Comparison of ENCODE assay signal across 9 cellular contexts in genomic region chr7:135509839-135510602, GRCh38. TPM values are rescaled to one million over a fixed set of nuclear protein-coding genes. Genes with fewer than 3 reads are reported as not detected.
DNase-seq lines count a peak whose midpoint lies in the region; ATAC-seq lines count a peak whose summit lies in the region.
"Had no signal": no experiment of that assay in that cellular context is flagged by ENCODE, and none has a peak within 500 bp of the region (broad histone marks: within the 10 kb centered on the region; RNA-seq: fewer than 3 reads in every experiment).

Gene CNOT4, minus strand, starts transcription at chr7:135510102. Its CDS starts 71,771 bp downstream, at chr7:135438331.

- no peaks in the 10 kb centered on the region for H3K9me3 Mint-ChIP-seq in activated CD4-positive, alpha-beta T cell treated with anti-CD3 and anti-CD28 coated beads, Interleukin-2, amount 10 ng/mL, durations not matched to agents 7 days and 5 days
- H3K9me3 Mint-ChIP-seq: nephron had no signal

- H3K4me3 Mint-ChIP-seq in activated CD4-positive, alpha-beta T cell treated with anti-CD3 and anti-CD28 coated beads, Interleukin-2, amount 10 ng/mL, durations not matched to agents 7 days and 5 days, result no peak within 1 kb of the TSS
- H3K4me3 Mint-ChIP-seq: nephron had no signal

- CTCF ChIA-PET in activated CD4-positive, alpha-beta T cell treated with anti-CD3 and anti-CD28 coated beads, Interleukin-2, amount 10 ng/mL, durations not matched to agents 7 days and 5 days (lab: Charles Lee), result interaction anchor here (0.7 kb wide), 1 partner anchor 66 kb away, joined by 3 read pairs; no protein-coding TSS in a partner anchor

- peaks cover 11% of the 10 kb centered on the region for H3K4me1 Mint-ChIP-seq in activated CD4-positive, alpha-beta T cell treated with anti-CD3 and anti-CD28 coated beads, Interleukin-2, amount 10 ng/mL, durations not matched to agents 7 days and 5 days

- H3K36me3 Mint-ChIP-seq in activated CD4-positive, alpha-beta T cell treated with anti-CD3 and anti-CD28 coated beads, Interleukin-2, amount 10 ng/mL, durations not matched to agents 7 days and 5 days (ENCODE audit: low read depth), result peaks cover 6% of the 10 kb centered on the region

- H3K27ac Mint-ChIP-seq in activated CD4-positive, alpha-beta T cell treated with anti-CD3 and anti-CD28 coated beads, Interleukin-2, amount 10 ng/mL, durations not matched to agents 7 days and 5 days, result no peak within 1 kb of the TSS

- H3K27me3 Mint-ChIP-seq in activated CD4-positive, alpha-beta T cell treated with anti-CD3 and anti-CD28 coated beads, Interleukin-2, amount 10 ng/mL, durations not matched to agents 7 days and 5 days, result no peaks in the 10 kb centered on the region

- DNase-seq in CD1c-positive myeloid dendritic cell (ENCODE audit: extremely low spot score) (peak; percentile 98), NCI-H69 (lab: John Stamatoyannopoulos, UW) (peak; percentile 99), cortex of kidney (lab: John Stamatoyannopoulos, UW) (peak; percentile 30), left lobe of liver (ENCODE audit: low spot score) (peak; percentile 98)
- DNase-seq in activated CD4-positive, alpha-beta T cell treated with anti-CD3 and anti-CD28 coated beads, Interleukin-2, amount 10 ng/mL, durations not matched to agents 7 days and 5 days, result peak; percentile 96
- peak; percentile 95 to 96 for DNase-seq in stimulated activated CD4-positive, alpha-beta T cell treated with anti-CD3 and anti-CD28 coated beads, Interleukin-2, amount 100 ng/mL, for 24 hours

- POLR2A ChIA-PET in activated CD4-positive, alpha-beta T cell treated with anti-CD3 and anti-CD28 coated beads, Interleukin-2, amount 10 ng/mL, durations not matched to agents 7 days and 5 days (lab: Charles Lee), result no interaction called here

- peak; percentile 97 for ATAC-seq in GM19397 (IDR thresholded peaks at IDR 0.05; ENCODE audit: unreplicated experiment)
- ATAC-seq in HG03558 (IDR thresholded peaks at IDR 0.05; ENCODE audit: extremely low read depth, unreplicated experiment), result peak; percentile 83
- ATAC-seq in left lobe of liver, result peak; percentile 95

RNA-seq across cellular contexts. Expression of gene CNOT4, which starts in this region (rescaled TPM):
- total RNA-seq in activated CD4-positive, alpha-beta T cell treated with anti-CD3 and anti-CD28 coated beads, Interleukin-2, amount 10 ng/mL, durations not matched to agents 7 days and 5 days, result 10 to 100 TPM; 24.0 to 26.8 TPM
- total RNA-seq in left lobe of liver, result 10.0 TPM

Comparison
In these comparisons a context has a peak if more than half of its experiments do, and no peak if none do; other contexts are left out.
1. Peak in every context shown above with its lines: DNase-seq and ATAC-seq.
2. DNase-seq: peak in every context shown above with its lines; median percentile 99 in NCI-H69; 98 in CD1c-positive myeloid dendritic cell; 98 in left lobe of liver; 96 in activated CD4-positive, alpha-beta T cell treated with anti-CD3 and anti-CD28 coated beads, Interleukin-2, amount 10 ng/mL, durations not matched to agents 7 days and 5 days; 96 in stimulated activated CD4-positive, alpha-beta T cell treated with anti-CD3 and anti-CD28 coated beads, Interleukin-2, amount 100 ng/mL, for 24 hours; 30 in cortex of kidney.